ENCODE assay signal across 25 cellular contexts in genomic region chr14:47541652-47542051, GRCh38.
A peak's percentile ranks its signal among the peaks of the same experiment; 100 is the strongest.
DNase-seq lines count a peak whose midpoint lies in the region; ATAC-seq and TF ChIP-seq lines count a peak whose summit lies in the region.
"Had no signal": no experiment of that assay in that cellular context is flagged by ENCODE, and none has a peak within 500 bp of the region (broad histone marks: within the 10 kb centered on the region; RNA-seq: fewer than 3 reads in every experiment).

No MANE protein-coding gene starts in this region.

- peaks cover 22% of the 10 kb centered on the region for H3K4me1 ChIP-seq in GM23338 (ENCODE audit: insufficient read depth)
- H3K4me1 ChIP-seq: A549, left lung, upper lobe of right lung had no signal

- no peaks in the 10 kb centered on the region for H3K79me2 ChIP-seq in GM23338 (replicated peaks; ENCODE audit: insufficient read depth)

- no peaks in the 10 kb centered on the region for H3K36me3 ChIP-seq in GM23338 (ENCODE audit: insufficient read depth)
- H3K36me3 ChIP-seq: left lung, upper lobe of right lung had no signal

- 0 out of 2 replicates have a peak, but pooled peaks cover 3% of the 10 kb centered on the region for H3K9me2 ChIP-seq in GM23338 (ENCODE audit: insufficient read depth)

- no peaks in the 10 kb centered on the region for H3F3A ChIP-seq in GM23338 (replicated peaks; ENCODE audit: low read depth)

- H2AFZ ChIP-seq in GM23338, result peak overlapping the region; percentile 19; the same call in 1 of the 2 replicates

- no peak overlapping the region for H3K4me2 ChIP-seq in GM23338
- H3K4me2 ChIP-seq: A549 had no signal

- DNase-seq in GM23338 (ENCODE audit: low spot score), result peak; percentile 16
- DNase-seq in WTC11 (ENCODE audit: low spot score), result no peak
- DNase-seq in kidney tubule cell (ENCODE audit: low spot score), result peak; percentile 7
- peak; percentile 49 for DNase-seq in retina
- DNase-seq in NCI-H2081 (lab: John Stamatoyannopoulos, UW), result no peak
- DNase-seq in activated CD4-positive, alpha-beta T cell treated with anti-CD3 and anti-CD28 coated beads, Interleukin-2, amount 50 U/mL, for 48 hours, result no peak
- DNase-seq in naive thymus-derived CD8-positive, alpha-beta T cell, result no peak
- no peak for DNase-seq in activated CD8-positive, alpha-beta T cell treated with anti-CD3 and anti-CD28 coated beads, Interleukin-2, amount 10 ng/mL, durations not matched to agents 7 days and 5 days
- DNase-seq: activated CD4-positive, alpha-beta T cell treated with anti-CD3 and anti-CD28 coated beads for 1 hour; activated CD8-positive, alpha-beta T cell treated with anti-CD3 and anti-CD28 coated beads for 36 hours; AML-193; CD4-positive, CD25-positive, alpha-beta regulatory T cell; DMS 273 treated with DMSO at 0.1 percent for 48 hours; effector CD8-positive, alpha-beta T cell; EL; left lung; NCI-H1694; NCI-H2171 treated with DMSO at 0.1 percent for 48 hours; NCI-H524; NK-92 treated with Interleukin-12 subunit alpha and Interleukin-12 subunit beta, amount 100 ng/mL, for 24 hours; upper lobe of right lung had no signal

- no peaks in the 10 kb centered on the region for H4K20me1 ChIP-seq in GM23338 (replicated peaks; ENCODE audit: insufficient read depth)

- no peaks in the 10 kb centered on the region for H3K27me3 ChIP-seq in GM23338 (ENCODE audit: insufficient read depth)
- H3K27me3 ChIP-seq: left lung, upper lobe of right lung had no signal

- H3K4me3 ChIP-seq in GM23338, result no peak overlapping the region
- H3K4me3 ChIP-seq: A549, GM12878, left lung, upper lobe of right lung had no signal

- H3K4me3 Mint-ChIP-seq in GM23338 (no peak overlapping the region), WTC11 (no peak overlapping the region)
- no peak overlapping the region for H3K4me3 Mint-ChIP-seq in naive thymus-derived CD8-positive, alpha-beta T cell
- no peak overlapping the region for H3K4me3 Mint-ChIP-seq in activated CD8-positive, alpha-beta T cell treated with anti-CD3 and anti-CD28 coated beads, Interleukin-2, amount 10 ng/mL, durations not matched to agents 7 days and 5 days
- H3K4me3 Mint-ChIP-seq: activated CD8-positive, alpha-beta T cell treated with anti-CD3 and anti-CD28 coated beads for 36 hours; activated naive CD4-positive, alpha-beta T cell treated with anti-CD3 and anti-CD28 coated beads, Interleukin-2, amount 50 U/mL, for 24 hours; CD4-positive, CD25-positive, alpha-beta regulatory T cell; stimulated activated memory B cell treated with anti-CD40 and anti-IgM and Interleukin-4, amounts not matched to agents 10 μg/mL and 1 μg/mL and 100 μg/mL, for 72 hours had no signal

- CTCF ChIA-PET in WTC11 (lab: Charles Lee), result no interaction called here
- CTCF ChIA-PET in activated CD8-positive, alpha-beta T cell treated with anti-CD3 and anti-CD28 coated beads, Interleukin-2, amount 10 ng/mL, durations not matched to agents 7 days and 5 days (lab: Charles Lee), result no interaction called here

- no peak overlapping the region for H3K27ac Mint-ChIP-seq in GM23338
- no peak overlapping the region for H3K27ac Mint-ChIP-seq in WTC11
- no peak overlapping the region for H3K27ac Mint-ChIP-seq in naive thymus-derived CD8-positive, alpha-beta T cell
- no peak overlapping the region for H3K27ac Mint-ChIP-seq in activated CD8-positive, alpha-beta T cell treated with anti-CD3 and anti-CD28 coated beads, Interleukin-2, amount 10 ng/mL, durations not matched to agents 7 days and 5 days
- H3K27ac Mint-ChIP-seq: activated CD8-positive, alpha-beta T cell treated with anti-CD3 and anti-CD28 coated beads for 36 hours; activated naive CD4-positive, alpha-beta T cell treated with anti-CD3 and anti-CD28 coated beads, Interleukin-2, amount 50 U/mL, for 24 hours; CD4-positive, CD25-positive, alpha-beta regulatory T cell; stimulated activated memory B cell treated with anti-CD40 and anti-IgM and Interleukin-4, amounts not matched to agents 10 μg/mL and 1 μg/mL and 100 μg/mL, for 72 hours had no signal

- peak; percentile 73 for ATAC-seq in GM23338
- ATAC-seq in WTC11, result peak; percentile 38; the same call in 1 of the 2 replicates
- no peak for ATAC-seq in naive thymus-derived CD8-positive, alpha-beta T cell
- no peak for ATAC-seq in activated CD8-positive, alpha-beta T cell treated with anti-CD3 and anti-CD28 coated beads, Interleukin-2, amount 10 ng/mL, durations not matched to agents 7 days and 5 days
- ATAC-seq: A549; activated CD8-positive, alpha-beta T cell treated with anti-CD3 and anti-CD28 coated beads for 36 hours; GM12878; left lung; stimulated activated memory B cell treated with anti-CD40 and anti-IgM and Interleukin-4, amounts not matched to agents 10 μg/mL and 1 μg/mL and 100 μg/mL, for 72 hours; upper lobe of right lung had no signal

- POLR2A ChIA-PET in WTC11 (lab: Charles Lee), result no interaction called here
- POLR2A ChIA-PET in naive thymus-derived CD8-positive, alpha-beta T cell (lab: Charles Lee), result no interaction called here
- POLR2A ChIA-PET in activated CD8-positive, alpha-beta T cell treated with anti-CD3 and anti-CD28 coated beads, Interleukin-2, amount 10 ng/mL, durations not matched to agents 7 days and 5 days (lab: Charles Lee), result no interaction called here

- no peaks in the 10 kb centered on the region for H3K36me3 Mint-ChIP-seq in GM23338 (ENCODE audit: low read depth)
- H3K36me3 Mint-ChIP-seq in WTC11, result no peaks in the 10 kb centered on the region; the same call in none of the 2 replicates
- H3K36me3 Mint-ChIP-seq in naive thymus-derived CD8-positive, alpha-beta T cell, result no peaks in the 10 kb centered on the region
- H3K36me3 Mint-ChIP-seq in activated CD8-positive, alpha-beta T cell treated with anti-CD3 and anti-CD28 coated beads, Interleukin-2, amount 10 ng/mL, durations not matched to agents 7 days and 5 days (ENCODE audit: low read depth), result no peaks in the 10 kb centered on the region
- H3K36me3 Mint-ChIP-seq: activated naive CD4-positive, alpha-beta T cell treated with anti-CD3 and anti-CD28 coated beads, Interleukin-2, amount 50 U/mL, for 24 hours; CD4-positive, CD25-positive, alpha-beta regulatory T cell; stimulated activated memory B cell treated with anti-CD40 and anti-IgM and Interleukin-4, amounts not matched to agents 10 μg/mL and 1 μg/mL and 100 μg/mL, for 72 hours had no signal

- TF ChIP-seq CTCF in GM23338 (conservative IDR thresholded peaks at IDR 0.05; ENCODE audit: low read depth in 2 of 2) (no peak), WTC11 (IDR thresholded peaks at IDR 0.05) (no peak)

- H3K4me1 Mint-ChIP-seq in GM23338 (peaks cover 26% of the 10 kb centered on the region), WTC11 (peaks cover 19% of the 10 kb centered on the region)
- no peaks in the 10 kb centered on the region for H3K4me1 Mint-ChIP-seq in naive thymus-derived CD8-positive, alpha-beta T cell
- no peaks in the 10 kb centered on the region for H3K4me1 Mint-ChIP-seq in activated CD8-positive, alpha-beta T cell treated with anti-CD3 and anti-CD28 coated beads, Interleukin-2, amount 10 ng/mL, durations not matched to agents 7 days and 5 days (ENCODE audit: low read depth)
- H3K4me1 Mint-ChIP-seq: activated naive CD4-positive, alpha-beta T cell treated with anti-CD3 and anti-CD28 coated beads, Interleukin-2, amount 50 U/mL, for 24 hours; CD4-positive, CD25-positive, alpha-beta regulatory T cell; stimulated activated memory B cell treated with anti-CD40 and anti-IgM and Interleukin-4, amounts not matched to agents 10 μg/mL and 1 μg/mL and 100 μg/mL, for 72 hours had no signal

- H3K27ac ChIP-seq in GM23338 (ENCODE audit: low read depth), result no peak overlapping the region
- H3K27ac ChIP-seq: A549, left lung, upper lobe of right lung had no signal

- H3K27me3 Mint-ChIP-seq in GM23338 (ENCODE audit: insufficient read depth, low read depth, poor library complexity) (peaks cover 4% of the 10 kb centered on the region), WTC11 (ENCODE audit: low read depth) (no peaks in the 10 kb centered on the region; the same call in 1 of the 2 replicates)
- H3K27me3 Mint-ChIP-seq in naive thymus-derived CD8-positive, alpha-beta T cell, result no peaks in the 10 kb centered on the region
- H3K27me3 Mint-ChIP-seq in activated CD8-positive, alpha-beta T cell treated with anti-CD3 and anti-CD28 coated beads, Interleukin-2, amount 10 ng/mL, durations not matched to agents 7 days and 5 days (ENCODE audit: low read depth), result no peaks in the 10 kb centered on the region
- H3K27me3 Mint-ChIP-seq: activated CD8-positive, alpha-beta T cell treated with anti-CD3 and anti-CD28 coated beads for 36 hours; activated naive CD4-positive, alpha-beta T cell treated with anti-CD3 and anti-CD28 coated beads, Interleukin-2, amount 50 U/mL, for 24 hours; CD4-positive, CD25-positive, alpha-beta regulatory T cell; stimulated activated memory B cell treated with anti-CD40 and anti-IgM and Interleukin-4, amounts not matched to agents 10 μg/mL and 1 μg/mL and 100 μg/mL, for 72 hours had no signal

- no peaks in the 10 kb centered on the region for H3K9me3 Mint-ChIP-seq in GM23338
- peaks cover 15% of the 10 kb centered on the region for H3K9me3 Mint-ChIP-seq in WTC11
- peaks cover 0 to 4% (median 0%) of the 10 kb centered on the region in 9 donors for H3K9me3 Mint-ChIP-seq in naive thymus-derived CD8-positive, alpha-beta T cell
- no peaks in the 10 kb centered on the region for H3K9me3 Mint-ChIP-seq in activated CD8-positive, alpha-beta T cell treated with anti-CD3 and anti-CD28 coated beads, Interleukin-2, amount 10 ng/mL, durations not matched to agents 7 days and 5 days (ENCODE audit: insufficient read depth)
- H3K9me3 Mint-ChIP-seq: activated naive CD4-positive, alpha-beta T cell treated with anti-CD3 and anti-CD28 coated beads, Interleukin-2, amount 50 U/mL, for 24 hours had no signal

TF ChIP-seq in GM23338, 12 proteins besides CTCF, POLR2A, EP300 and RAD21 (continues in another document):
- TF ChIP-seq EZH2phosphoT487 (IDR thresholded peaks at IDR 0.05; ENCODE audit: unreplicated experiment) (no peak), STAT1 (IDR thresholded peaks at IDR 0.05; ENCODE audit: unreplicated experiment) (no peak), JUNB (IDR thresholded peaks at IDR 0.05; ENCODE audit: unreplicated experiment) (no peak)

TF ChIP-seq in WTC11, 78 proteins besides CTCF, POLR2A, EP300 and RAD21 (continues in another document):
- no peak for TF ChIP-seq ATF2 (CRISPR knock-in tag; IDR thresholded peaks at IDR 0.05; ENCODE audit: borderline replicate concordance, low read depth)

Comparison
In these comparisons a context has a peak if more than half of its experiments do, and no peak if none do; other contexts are left out.
1. ATAC-seq: peak in GM23338 (single experiment) and WTC11 (single experiment); none in naive thymus-derived CD8-positive, alpha-beta T cell (0 of 2) and activated CD8-positive, alpha-beta T cell treated with anti-CD3 and anti-CD28 coated beads, Interleukin-2, amount 10 ng/mL, durations not matched to agents 7 days and 5 days (single experiment).
2. DNase-seq: peak in GM23338 (single experiment), kidney tubule cell (single experiment) and retina (single experiment); none in WTC11 (single experiment), NCI-H2081 (0 of 2), activated CD4-positive, alpha-beta T cell treated with anti-CD3 and anti-CD28 coated beads, Interleukin-2, amount 50 U/mL, for 48 hours (0 of 2), naive thymus-derived CD8-positive, alpha-beta T cell (0 of 10) and activated CD8-positive, alpha-beta T cell treated with anti-CD3 and anti-CD28 coated beads, Interleukin-2, amount 10 ng/mL, durations not matched to agents 7 days and 5 days (single experiment).